In the genomic region with DNA sequence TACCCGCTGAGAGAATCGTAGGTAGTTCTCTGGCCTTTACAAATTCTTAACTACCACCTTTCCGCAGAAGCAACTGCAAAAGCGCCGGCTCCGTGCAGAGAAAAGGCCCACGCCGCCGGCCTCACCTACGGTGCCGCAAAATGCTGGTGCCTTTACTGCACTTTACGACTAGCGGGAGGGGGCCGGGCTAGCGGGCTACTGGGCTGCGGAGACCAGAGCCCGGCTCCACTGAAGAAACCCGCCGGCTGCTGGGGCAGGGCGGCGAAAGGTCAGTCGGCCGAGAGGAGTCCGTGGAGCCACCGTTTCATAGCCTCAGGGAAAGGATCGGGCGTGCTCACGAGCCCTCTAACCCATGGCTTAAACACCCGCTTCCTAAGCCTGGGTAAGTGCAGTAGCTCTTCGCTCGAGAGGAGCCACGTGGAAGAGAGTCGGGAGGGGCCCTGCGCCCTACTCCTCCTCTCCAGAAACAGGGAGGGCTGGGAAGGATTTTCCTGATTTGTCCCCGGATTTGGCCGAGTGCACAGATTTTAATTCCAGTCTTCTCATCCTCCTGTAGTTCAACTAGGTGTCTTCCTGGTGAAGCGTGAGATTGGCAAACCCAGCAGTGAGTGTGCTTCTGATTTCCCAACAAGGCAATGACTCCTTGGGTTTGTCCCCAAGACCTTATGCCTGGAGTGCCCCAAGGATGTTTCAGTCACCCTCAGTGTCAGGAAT, we compare ENCODE assay signal across 8 cellular contexts. TPM values are rescaled to one million over a fixed set of nuclear protein-coding genes. Genes with fewer than 3 reads are reported as not detected.
DNase-seq lines count a peak whose midpoint lies in the region; ATAC-seq, FAIRE-seq and TF ChIP-seq lines count a peak whose summit lies in the region.

A gene with protein sequence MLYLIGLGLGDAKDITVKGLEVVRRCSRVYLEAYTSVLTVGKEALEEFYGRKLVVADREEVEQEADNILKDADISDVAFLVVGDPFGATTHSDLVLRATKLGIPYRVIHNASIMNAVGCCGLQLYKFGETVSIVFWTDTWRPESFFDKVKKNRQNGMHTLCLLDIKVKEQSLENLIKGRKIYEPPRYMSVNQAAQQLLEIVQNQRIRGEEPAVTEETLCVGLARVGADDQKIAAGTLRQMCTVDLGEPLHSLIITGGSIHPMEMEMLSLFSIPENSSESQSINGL (minus strand): TSS at position 105 of the 714 bp plus-strand sequence. CDS start 341 bp downstream, outside the sequence.

- no peaks in the 10 kb centered on the region for H4K20me1 ChIP-seq in smooth muscle cell (ENCODE audit: low read depth)

- H3F3A ChIP-seq in smooth muscle cell (ENCODE audit: low read depth) = no peaks in the 10 kb centered on the region

- POLR2A ChIA-PET in A549 (lab: Yijun Ruan, JAX) = no interaction called here

- no peak for TF ChIP-seq CTCF in A549 (IDR thresholded peaks at IDR 0.05)
- no peak for TF ChIP-seq CTCF in WI38 (IDR thresholded peaks at IDR 0.05; ENCODE audit: low read depth, low read length)
- no peak for TF ChIP-seq CTCF in bronchial epithelial cell (IDR thresholded peaks at IDR 0.05; ENCODE audit: insufficient read depth, low read length, severe bottlenecking)
- TF ChIP-seq CTCF in smooth muscle cell (IDR thresholded peaks at IDR 0.05; ENCODE audit: borderline replicate concordance, insufficient read depth, poor library complexity, severe bottlenecking) = no peak

- no peaks in the 10 kb centered on the region for H3K36me3 ChIP-seq in bronchial epithelial cell (ENCODE audit: control insufficient read depth, insufficient read depth, low read length)
- H3K36me3 ChIP-seq in smooth muscle cell (ENCODE audit: low read depth) = no peaks in the 10 kb centered on the region

- 1% methylated on average over 19 of the region's 37 CpGs for WGBS in A549 (ENCODE audit: missing lambda C conversion rate)
- under 1% methylated on average over 37 of the region's 37 CpGs for WGBS in smooth muscle cell (ENCODE audit: low lambda C conversion rate)

- TF ChIP-seq POLR2A in A549 (IDR thresholded peaks at IDR 0.05; ENCODE audit: low read length) = peak; percentile 73

- peaks cover 20% of the 10 kb centered on the region for H3K79me2 ChIP-seq in smooth muscle cell (ENCODE audit: low read depth)

- H3K4me3 ChIP-seq in A549 (peak within 1 kb of the TSS; percentile 76), WI38 (ENCODE audit: low read depth, low read length) (peak within 1 kb of the TSS; percentile 81), bronchial epithelial cell (ENCODE audit: low read depth, low read length) (peak within 1 kb of the TSS; percentile 52), smooth muscle cell (peak within 1 kb of the TSS; percentile 68)

- H3K9me3 ChIP-seq in A549 (no peaks in the 10 kb centered on the region), smooth muscle cell (replicated peaks; ENCODE audit: low read depth) (no peaks in the 10 kb centered on the region)

- H3K4me2 ChIP-seq in A549 = peak within 1 kb of the TSS; percentile 92
- peak within 1 kb of the TSS; percentile 90 for H3K4me2 ChIP-seq in smooth muscle cell

- CTCF ChIA-PET in A549 (lab: Yijun Ruan, JAX) = interaction anchor here (1.6 kb wide), 1 partner anchor 213 kb away, joined by 4 read pairs; no protein-coding TSS in a partner anchor

- TF ChIP-seq RAD21 in A549 (conservative IDR thresholded peaks at IDR 0.05 in 1 of 2, IDR thresholded peaks at IDR 0.05 in 1 of 2) = no peak

- H3K9ac ChIP-seq in smooth muscle cell (ENCODE audit: low read depth) = peak within 1 kb of the TSS; percentile 64

- DNase-seq in A549 (ENCODE audit: low read depth in 1 of 2, low spot score in 1 of 2) (peak; percentile 28 to 90), NCI-H2227 (lab: John Stamatoyannopoulos, UW; ENCODE audit: unreplicated experiment) (peak; percentile 94), bronchial epithelial cell (ENCODE audit: low read depth) (peak; percentile 81), iPS-NIHi7 (ENCODE audit: extremely low spot score) (peak; percentile 90), smooth muscle cell (lab: John Stamatoyannopoulos, UW; ENCODE audit: unreplicated experiment) (peak; percentile 69)

- TF ChIP-seq EP300 in A549 (IDR thresholded peaks at IDR 0.05) = no peak

- H2AFZ ChIP-seq in smooth muscle cell (ENCODE audit: low read depth) = peak within 1 kb of the TSS; percentile 97

- no peak for FAIRE-seq in A549 (lab: Jason Lieb, UNC)
- FAIRE-seq in bronchial epithelial cell (lab: Jason Lieb, UNC) = peak; percentile 64

- H3K27me3 ChIP-seq in bronchial epithelial cell (ENCODE audit: control insufficient read depth, insufficient read depth, low read length) (no peaks in the 10 kb centered on the region), smooth muscle cell (ENCODE audit: low read depth) (no peaks in the 10 kb centered on the region)

- peaks cover 31% of the 10 kb centered on the region; the same call in 2 of the 3 replicates for H3K4me1 ChIP-seq in A549
- peaks cover 9% of the 10 kb centered on the region for H3K4me1 ChIP-seq in smooth muscle cell (ENCODE audit: low read depth)

- H3K27ac ChIP-seq in A549 = peak within 1 kb of the TSS; percentile 86 to 94
- peak within 1 kb of the TSS; percentile 58 for H3K27ac ChIP-seq in smooth muscle cell (ENCODE audit: low read depth)

- ATAC-seq in A549 (peak; percentile 93 to 98), GM18858 (IDR thresholded peaks at IDR 0.05; ENCODE audit: unreplicated experiment) (peak; percentile 61), HG03095 (IDR thresholded peaks at IDR 0.05; ENCODE audit: unreplicated experiment) (peak; percentile 76)

TF ChIP-seq in A549, 52 proteins besides CTCF, POLR2A, EP300 and RAD21:
- TF ChIP-seq NPAS2 (CRISPR knock-in tag; IDR thresholded peaks at IDR 0.05; ENCODE audit: borderline replicate concordance) = no peak
- TF ChIP-seq, protein P1, sequence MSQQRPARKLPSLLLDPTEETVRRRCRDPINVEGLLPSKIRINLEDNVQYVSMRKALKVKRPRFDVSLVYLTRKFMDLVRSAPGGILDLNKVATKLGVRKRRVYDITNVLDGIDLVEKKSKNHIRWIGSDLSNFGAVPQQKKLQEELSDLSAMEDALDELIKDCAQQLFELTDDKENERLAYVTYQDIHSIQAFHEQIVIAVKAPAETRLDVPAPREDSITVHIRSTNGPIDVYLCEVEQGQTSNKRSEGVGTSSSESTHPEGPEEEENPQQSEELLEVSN (IDR thresholded peaks at IDR 0.05; ENCODE audit: borderline replicate concordance, low read depth) = peak; percentile 78; the same call in 1 of the 2 replicates
- peak; percentile 88 for TF ChIP-seq BCL3 (IDR thresholded peaks at IDR 0.05)
- TF ChIP-seq MAX (IDR thresholded peaks at IDR 0.05) = peak; percentile 95
- peak; percentile 81; the same call in 1 of the 2 replicates for TF ChIP-seq MYC (IDR thresholded peaks at IDR 0.05; ENCODE audit: borderline replicate concordance, low read length)
- no peak for TF ChIP-seq HOXA7 (CRISPR knock-in tag; IDR thresholded peaks at IDR 0.05)
- peak; percentile 84; the same call in 1 of the 2 replicates for TF ChIP-seq PHF8 (IDR thresholded peaks at IDR 0.05; ENCODE audit: borderline replicate concordance, low read depth)
- TF ChIP-seq MAZ (IDR thresholded peaks at IDR 0.05; ENCODE audit: borderline replicate concordance, low read depth, low read length) = no peak
- TF ChIP-seq EHF (CRISPR knock-in tag; IDR thresholded peaks at IDR 0.05) = no peak
- peak; percentile 54; the same call in 1 of the 2 replicates for TF ChIP-seq GATA3 (IDR thresholded peaks at IDR 0.05; ENCODE audit: borderline replicate concordance)
- TF ChIP-seq JUN (IDR thresholded peaks at IDR 0.05) = peak in 1 of 2 experiments; percentile 77; a peak in 4 of 5 replicates

RNA-seq across cellular contexts. Expression of the gene that starts here (rescaled TPM):
- 85.3 and 89.7 TPM in 2 replicates for polyA plus RNA-seq in A549 (2011; rRNA removed)
- 28.2 and 30.0 TPM in 2 replicates for polyA plus RNA-seq in A549 (2012; cell fraction: cytosol; rRNA removed)
- 11.9 and 22.1 TPM in 2 replicates for polyA plus RNA-seq in A549 (2012; cell fraction: nucleus; rRNA removed)
- polyA plus RNA-seq in A549 (2017; fragmentation: RNase III; extraction: RNeasy Plus Mini Kit Qiagen cat#74134 plus additional on column Dnase treatment) = 38.7 to 41.7 TPM (median 40.4 TPM) in 3 replicates
- polyA minus RNA-seq in A549 (2011; rRNA and poly(A)+ RNA removed) = 14.8 and 16.4 TPM in 2 replicates
- 21.5 and 42.4 TPM in 2 replicates for total RNA-seq in bronchial epithelial cell
- total RNA-seq in smooth muscle cell = 24.6 and 51.6 TPM in 2 replicates
- 15.5 and 15.7 TPM in 2 replicates for polyA plus RNA-seq in smooth muscle cell

Comparison
In these comparisons a context has a peak if more than half of its experiments do, and no peak if none do; other contexts are left out.
1. Peak in every context shown above with its lines: DNase-seq, ATAC-seq, H3K4me3 ChIP-seq and H3K27ac ChIP-seq.